1 cellular context compared by ENCODE assay signal in the genomic region with DNA sequence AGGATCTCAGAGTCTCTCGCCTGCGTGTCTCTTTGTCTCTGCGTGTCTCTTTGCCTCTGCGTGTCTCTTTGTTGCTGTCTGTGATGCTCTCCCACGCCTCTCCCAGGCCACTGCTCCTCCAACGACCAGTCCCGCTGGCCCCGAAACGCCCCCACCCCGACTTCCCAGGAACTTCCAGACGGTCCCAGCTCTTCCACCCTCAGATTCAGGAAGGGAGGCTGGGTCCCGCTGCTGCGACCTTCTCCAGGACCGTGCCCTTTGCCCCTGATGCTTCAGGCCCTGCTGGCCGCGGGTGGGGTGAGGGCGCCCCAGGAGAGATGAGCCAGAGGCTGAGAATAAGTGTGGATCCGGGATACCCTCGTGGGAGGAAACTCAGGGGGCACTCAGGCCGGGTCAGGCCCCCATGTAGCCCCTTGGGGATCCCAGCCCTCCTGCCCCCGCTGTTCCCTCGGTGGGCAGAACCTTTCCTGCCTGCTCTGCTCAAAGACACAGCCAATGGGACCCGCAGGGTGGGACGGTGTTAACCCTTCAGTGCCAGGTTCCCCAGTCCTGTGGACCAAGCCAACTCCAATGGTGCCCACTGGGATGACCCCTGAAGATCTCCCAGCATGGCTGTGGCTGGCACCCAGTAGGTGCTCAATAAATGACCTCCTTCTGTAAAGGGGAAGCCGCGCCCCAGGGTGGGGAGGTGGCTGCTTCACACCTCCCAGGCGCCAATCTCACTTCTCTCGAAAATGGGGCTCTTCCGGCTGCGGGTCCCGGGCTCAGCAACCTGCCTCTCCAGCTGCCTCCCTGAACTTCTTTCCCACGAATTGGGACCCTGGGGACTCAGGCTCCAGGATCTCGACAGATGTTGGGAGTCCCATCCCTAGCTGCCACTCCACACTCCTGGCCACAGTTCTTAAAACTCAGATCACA.
TF ChIP-seq lines count a peak whose summit lies in the region.

No MANE protein-coding gene starts in this region.

TF ChIP-seq in GM12878, 131 proteins besides CTCF, POLR2A, EP300 and RAD21:
- TF ChIP-seq YBX1 (IDR thresholded peaks at IDR 0.05) (no peak), ATF7 (IDR thresholded peaks at IDR 0.05; ENCODE audit: low read depth) (no peak), CHD1 (IDR thresholded peaks at IDR 0.05; ENCODE audit: low read depth, low read length) (no peak), DPF2 (IDR thresholded peaks at IDR 0.05) (peak; percentile 71; the same call in 1 of the 2 replicates), IKZF1 (conservative IDR thresholded peaks at IDR 0.05) (0 out of 2 replicates have a peak, but pooled peaks have one; percentile 25)
